Comparison of ENCODE assay signal across 9 cellular contexts in the genomic region with DNA sequence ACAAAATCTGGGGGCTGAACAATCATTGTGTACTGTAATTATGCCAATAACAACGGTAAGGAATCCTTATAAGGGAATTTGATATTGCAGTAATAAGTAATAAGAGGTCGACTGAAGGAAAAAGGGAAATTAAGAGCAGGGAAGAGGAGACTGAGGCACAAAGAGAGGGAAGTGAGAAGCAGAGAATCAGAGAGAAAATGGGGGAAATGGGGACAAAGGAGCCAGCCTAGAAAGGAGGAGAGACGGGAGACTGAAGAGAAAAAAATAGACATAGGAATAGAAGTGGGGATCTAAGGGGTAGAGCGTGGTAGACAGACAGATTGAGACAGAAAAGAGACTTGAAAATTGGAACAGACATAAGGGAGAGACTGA. TPM values are rescaled to one million over a fixed set of nuclear protein-coding genes. Genes with fewer than 3 reads are reported as not detected.
DNase-seq lines count a peak whose midpoint lies in the region; ATAC-seq and TF ChIP-seq lines count a peak whose summit lies in the region.
"Had no signal": no experiment of that assay in that cellular context is flagged by ENCODE, and none has a peak within 500 bp of the region (broad histone marks: within the 10 kb centered on the region; RNA-seq: fewer than 3 reads in every experiment).

No MANE protein-coding gene starts in this region.

- H3K36me3 ChIP-seq in mucosa of rectum (ENCODE audit: control insufficient read depth in 2 of 2, insufficient read depth in 2 of 2, low read length in 2 of 2): no peaks in the 10 kb centered on the region
- H3K36me3 ChIP-seq in tibial nerve: peaks cover 0 to 36% (median 0%) of the 10 kb centered on the region in 3 donors

- H3K27ac Mint-ChIP-seq in activated T-cell treated with anti-CD3 and anti-CD28 coated beads, Interleukin-2, amount 50 U/mL, for 72 hours: peak overlapping the region; percentile 55

- H3K27me3 ChIP-seq in mucosa of rectum (ENCODE audit: control insufficient read depth in 2 of 2, insufficient read depth in 2 of 2, low read length in 2 of 2) (no peaks in the 10 kb centered on the region), tibial nerve (no peaks in the 10 kb centered on the region)
- H3K27me3 ChIP-seq: BLaER1 treated with 17β-estradiol and CSF1 and Interleukin-3, amounts not matched to agents 10 nM and 100 nM had no signal

- peaks cover 21 to 34% of the 10 kb centered on the region in 2 donors for H3K36me3 Mint-ChIP-seq in activated T-cell treated with anti-CD3 and anti-CD28 coated beads, Interleukin-2, amount 50 U/mL, for 72 hours (ENCODE audit: insufficient read depth in 2 of 2)

- DNase-seq in activated T-cell treated with anti-CD3 and anti-CD28 coated beads, Interleukin-2, amount 50 U/mL, for 72 hours: no peak
- no peak for DNase-seq in activated T-cell treated with anti-CD3 and anti-CD28 coated beads, Interleukin-2, amount 50 U/mL, for 1 hour
- DNase-seq in tibial nerve (ENCODE audit: low spot score in 2 of 2) (no peak), GM10266 (ENCODE audit: extremely low spot score) (no peak), DMS114 treated with DMSO at 0.1 percent for 48 hours (lab: John Stamatoyannopoulos, UW; ENCODE audit: unreplicated experiment) (no peak), DMS153 treated with DMSO at 0.1 percent for 48 hours (lab: John Stamatoyannopoulos, UW; ENCODE audit: unreplicated experiment) (no peak)

- peak overlapping the region; percentile 75 to 80 for H3K4me3 Mint-ChIP-seq in activated T-cell treated with anti-CD3 and anti-CD28 coated beads, Interleukin-2, amount 50 U/mL, for 72 hours

- no peak for TF ChIP-seq POLR2A in tibial nerve (IDR thresholded peaks at IDR 0.05)

- H3K9ac ChIP-seq in mucosa of rectum (ENCODE audit: low read depth in 1 of 2, low read length in 2 of 2): no peak overlapping the region
- H3K9ac ChIP-seq: BLaER1 treated with 17β-estradiol and CSF1 and Interleukin-3, amounts not matched to agents 10 nM and 100 nM had no signal

- H3K9me3 ChIP-seq in mucosa of rectum (ENCODE audit: control insufficient read depth in 2 of 2, low read length in 2 of 2) (peaks cover 11 to 24% of the 10 kb centered on the region in 2 donors), tibial nerve (peaks cover 0 to 70% (median 22%) of the 10 kb centered on the region in 4 donors)

- WGBS in tibial nerve, 2 donors: 21 to 24% methylated on average over 4 of the region's 4 CpGs

- peaks cover 11% of the 10 kb centered on the region for H3K4me1 Mint-ChIP-seq in activated T-cell treated with anti-CD3 and anti-CD28 coated beads, Interleukin-2, amount 50 U/mL, for 72 hours (ENCODE audit: low read depth)

- no peak for ATAC-seq in activated T-cell treated with anti-CD3 and anti-CD28 coated beads, Interleukin-2, amount 50 U/mL, for 72 hours (replicated peaks in 1 of 2)

- H3K9me3 Mint-ChIP-seq in activated T-cell treated with anti-CD3 and anti-CD28 coated beads, Interleukin-2, amount 50 U/mL, for 72 hours: peaks cover 23 to 25% of the 10 kb centered on the region in 2 donors

- no peak for TF ChIP-seq EP300 in tibial nerve (IDR thresholded peaks at IDR 0.05)

- peaks cover 22% of the 10 kb centered on the region for H3K27me3 Mint-ChIP-seq in activated T-cell treated with anti-CD3 and anti-CD28 coated beads, Interleukin-2, amount 50 U/mL, for 72 hours (ENCODE audit: low read depth)

- H3K4me1 ChIP-seq in mucosa of rectum (ENCODE audit: control insufficient read depth in 2 of 2, insufficient read depth in 2 of 2, low read length in 2 of 2): no peaks in the 10 kb centered on the region
- H3K4me1 ChIP-seq in tibial nerve: peaks cover 0 to 6% (median 0%) of the 10 kb centered on the region in 4 donors
- H3K4me1 ChIP-seq: BLaER1 treated with 17β-estradiol and CSF1 and Interleukin-3, amounts not matched to agents 10 nM and 100 nM had no signal

- TF ChIP-seq CTCF in tibial nerve (IDR thresholded peaks at IDR 0.05) (no peak), GM10266 (IDR thresholded peaks at IDR 0.05; ENCODE audit: control insufficient read depth, insufficient read depth, low read depth, missing control alignments) (no peak)

- H3K27ac ChIP-seq in cingulate gyrus (ENCODE audit: low read depth, low read length): peak overlapping the region; percentile 94
- peak overlapping the region in 1 of 2 donors; percentile 44 for H3K27ac ChIP-seq in mucosa of rectum (ENCODE audit: low read depth in 2 of 2, low read length in 2 of 2)
- peak overlapping the region in 3 of 4 donors; percentile 59 to 75 (median 62) for H3K27ac ChIP-seq in tibial nerve
- H3K27ac ChIP-seq: BLaER1 treated with 17β-estradiol and CSF1 and Interleukin-3, amounts not matched to agents 10 nM and 100 nM had no signal

- H3K4me3 ChIP-seq in mucosa of rectum (ENCODE audit: low read length in 2 of 2) (peak overlapping the region; percentile 71 to 78), tibial nerve (peak overlapping the region; percentile 20 to 58 (median 46))

RNA-seq across cellular contexts. Expression of a gene that starts 0.5 kb away (rescaled TPM):
- total RNA-seq in activated T-cell treated with anti-CD3 and anti-CD28 coated beads, Interleukin-2, amount 50 U/mL, for 72 hours: under 1 TPM; 0.44 to 0.79 TPM
- 10 to 100 TPM in 1 of 4 donors, 1 to 10 TPM in 3; 6.3 to 10.5 (median 7.8) TPM for total RNA-seq in tibial nerve

RNA-seq across cellular contexts. Expression of a gene that starts 59.0 kb away (rescaled TPM):
- total RNA-seq in activated T-cell treated with anti-CD3 and anti-CD28 coated beads, Interleukin-2, amount 50 U/mL, for 72 hours: 1 to 10 TPM; 4.1 to 7.6 TPM
- total RNA-seq in tibial nerve: not detected

Comparison
In these comparisons a context has a peak if more than half of its experiments do, and no peak if none do; other contexts are left out.
1. RNA of a gene that starts 0.5 kb away (total RNA-seq): 6.3 to 10.5 TPM in tibial nerve; 0.44 to 0.79 TPM in activated T-cell treated with anti-CD3 and anti-CD28 coated beads, Interleukin-2, amount 50 U/mL, for 72 hours; every median in the first group is over 4 times any median in the second.
2. RNA of a gene that starts 59.0 kb away (total RNA-seq): 4.1 to 7.6 TPM in activated T-cell treated with anti-CD3 and anti-CD28 coated beads, Interleukin-2, amount 50 U/mL, for 72 hours; not detected in tibial nerve; every median in the first group is over 4 times any median in the second.